26 cellular contexts compared by ENCODE assay signal in genomic region chr5:43357797-43358196, GRCh38. TPM values are rescaled to one million over a fixed set of nuclear protein-coding genes. Genes with fewer than 3 reads are reported as not detected.
DNase-seq lines count a peak whose midpoint lies in the region; ATAC-seq, FAIRE-seq and TF ChIP-seq lines count a peak whose summit lies in the region.
"Had no signal": no experiment of that assay in that cellular context is flagged by ENCODE, and none has a peak within 500 bp of the region (broad histone marks: within the 10 kb centered on the region; RNA-seq: fewer than 3 reads in every experiment).

No MANE protein-coding gene starts in this region.

- H2AFZ ChIP-seq in K562 (ENCODE audit: low read depth, low read length) = peak overlapping the region; percentile 89
- H2AFZ ChIP-seq: GM23248 had no signal

- H3K27me3 Mint-ChIP-seq in stimulated activated naive B cell treated with anti-CD40 and anti-IgM and Interleukin-4, amounts not matched to agents 10 μg/mL and 1 μg/mL and 100 μg/mL, for 72 hours = peaks cover 5 to 8% of the 10 kb centered on the region in 2 donors
- H3K27me3 Mint-ChIP-seq: CD4-positive, alpha-beta T cell had no signal

- H3K9me1 ChIP-seq in K562 (ENCODE audit: control insufficient read depth, insufficient read depth, low read length) = no peaks in the 10 kb centered on the region

- no peak for TF ChIP-seq RAD21 in K562 (CRISPR knock-in tag; conservative IDR thresholded peaks at IDR 0.05 in 1 of 2, IDR thresholded peaks at IDR 0.05 in 1 of 2)

- TF ChIP-seq POLR2A in K562 (conservative IDR thresholded peaks at IDR 0.05) (no peak), esophagus squamous epithelium (IDR thresholded peaks at IDR 0.05) (no peak)

- H3K27ac ChIP-seq in K562 (ENCODE audit: extremely low read depth, low read depth, low read length) (peak overlapping the region; percentile 4; the same call in 1 of the 3 replicates), esophagus squamous epithelium (peak overlapping the region in 3 of 4 donors; percentile 40 to 77 (median 41)), left lung (no peak overlapping the region), brain microvascular endothelial cell (no peak overlapping the region)
- H3K27ac ChIP-seq: A549; BLaER1 treated with 17β-estradiol and CSF1 and Interleukin-3, amounts not matched to agents 10 nM and 100 nM; GM23248 had no signal

- in situ Hi-C loops in K562 (cut with MboI) (no loop called here), GM13976 (cut with MboI; ENCODE audit: low sequenced_read_pairs, unreplicated experiment) (no loop called here), brain microvascular endothelial cell (cut with HindIII; ENCODE audit: low pct_ligation_motif_present, low sequenced_read_pairs) (no loop called here)

- no peaks in the 10 kb centered on the region for H4K20me1 ChIP-seq in K562 (replicated peaks; ENCODE audit: control insufficient read depth, insufficient read depth, low read length)
- H4K20me1 ChIP-seq: BLaER1 treated with 17β-estradiol and CSF1 and Interleukin-3, amounts not matched to agents 10 nM and 100 nM had no signal

- no peaks in the 10 kb centered on the region for H3K79me2 ChIP-seq in K562 (ENCODE audit: control insufficient read depth, insufficient read depth, low read length)

- H3K9me3 Mint-ChIP-seq in stimulated activated naive B cell treated with anti-CD40 and anti-IgM and Interleukin-4, amounts not matched to agents 10 μg/mL and 1 μg/mL and 100 μg/mL, for 72 hours = peaks cover 17 to 20% of the 10 kb centered on the region in 2 donors

- no peak overlapping the region for H3K4me3 ChIP-seq in K562
- H3K4me3 ChIP-seq in esophagus squamous epithelium = no peak overlapping the region
- H3K4me3 ChIP-seq in left lung = no peak overlapping the region
- no peak overlapping the region for H3K4me3 ChIP-seq in brain microvascular endothelial cell (ENCODE audit: low read depth, low read length)
- H3K4me3 ChIP-seq: A549; BLaER1 treated with 17β-estradiol and CSF1 and Interleukin-3, amounts not matched to agents 10 nM and 100 nM; GM23248 had no signal

- H3K4me1 ChIP-seq in K562 (replicated peaks in 1 of 2; ENCODE audit: control insufficient read depth in 2 of 2, insufficient read depth in 2 of 2, low read length in 2 of 2) (peaks cover 0 to 20% of the 10 kb centered on the region in 2 experiments; a peak in 2 of 5 replicates), esophagus squamous epithelium (peaks cover 0 to 65% (median 6%) of the 10 kb centered on the region in 3 donors), left lung (no peaks in the 10 kb centered on the region)
- H3K4me1 ChIP-seq: A549; BLaER1 treated with 17β-estradiol and CSF1 and Interleukin-3, amounts not matched to agents 10 nM and 100 nM had no signal

- no peaks in the 10 kb centered on the region for H3K27me3 ChIP-seq in K562 (ENCODE audit: control insufficient read depth in 2 of 2, insufficient read depth in 2 of 2, low read length in 2 of 2)
- H3K27me3 ChIP-seq in esophagus squamous epithelium = no peaks in the 10 kb centered on the region
- no peaks in the 10 kb centered on the region for H3K27me3 ChIP-seq in left lung
- H3K27me3 ChIP-seq in brain microvascular endothelial cell (replicated peaks) = no peaks in the 10 kb centered on the region
- H3K27me3 ChIP-seq: BLaER1 treated with 17β-estradiol and CSF1 and Interleukin-3, amounts not matched to agents 10 nM and 100 nM had no signal

- no peak for TF ChIP-seq CTCF in K562 (IDR thresholded peaks at IDR 0.05 in 2 of 3, conservative IDR thresholded peaks at IDR 0.05 in 1 of 3; ENCODE audit: insufficient read depth in 2 of 3, low read depth in 1 of 3, low read length in 3 of 3)
- TF ChIP-seq CTCF in esophagus squamous epithelium (IDR thresholded peaks at IDR 0.05) = no peak
- no peak for TF ChIP-seq CTCF in left lung (IDR thresholded peaks at IDR 0.05)
- TF ChIP-seq CTCF in GM13976 (IDR thresholded peaks at IDR 0.05; ENCODE audit: borderline replicate concordance, control extremely low read depth, extremely low read depth, insufficient read depth, missing control alignments) = no peak
- no peak for TF ChIP-seq CTCF in brain microvascular endothelial cell (IDR thresholded peaks at IDR 0.05; ENCODE audit: low read depth, low read length, missing control alignments)

- peaks cover 1 to 4% of the 10 kb centered on the region in 2 donors for H3K36me3 Mint-ChIP-seq in stimulated activated naive B cell treated with anti-CD40 and anti-IgM and Interleukin-4, amounts not matched to agents 10 μg/mL and 1 μg/mL and 100 μg/mL, for 72 hours

- POLR2A ChIA-PET in K562 (lab: Yijun Ruan, JAX) = interaction anchor here (1.2 kb wide), 1 partner anchor 9 kb away, joined by 3 read pairs; no protein-coding TSS in a partner anchor

- H3K4me3 Mint-ChIP-seq in stimulated activated naive B cell treated with anti-CD40 and anti-IgM and Interleukin-4, amounts not matched to agents 10 μg/mL and 1 μg/mL and 100 μg/mL, for 72 hours = no peak overlapping the region
- H3K4me3 Mint-ChIP-seq: CD4-positive, alpha-beta T cell; IgD-negative memory B cell had no signal

- peak overlapping the region in 1 of 2 experiments; percentile 10; a peak in 1 of 4 replicates for H3K9ac ChIP-seq in K562 (ENCODE audit: insufficient read depth in 1 of 2, low read depth in 2 of 2, low read length in 2 of 2)
- H3K9ac ChIP-seq: BLaER1 treated with 17β-estradiol and CSF1 and Interleukin-3, amounts not matched to agents 10 nM and 100 nM; GM23248 had no signal

- H3K4me2 ChIP-seq in K562 (ENCODE audit: insufficient read depth, low read length) = no peak overlapping the region
- H3K4me2 ChIP-seq: A549; BLaER1 treated with 17β-estradiol and CSF1 and Interleukin-3, amounts not matched to agents 10 nM and 100 nM had no signal

- intact Hi-C loops in K562 (cut with micrococcal nuclease) = no loop called here
- intact Hi-C loops in esophagus squamous epithelium (cut with DNase I) = no loop called here
- intact Hi-C loops in left lung (cut with DNase I) = no loop called here

- H3K36me3 ChIP-seq in K562 (ENCODE audit: control insufficient read depth, insufficient read depth, low read length) (no peaks in the 10 kb centered on the region), esophagus squamous epithelium (no peaks in the 10 kb centered on the region), left lung (no peaks in the 10 kb centered on the region), brain microvascular endothelial cell (replicated peaks) (no peaks in the 10 kb centered on the region)

- no peak for TF ChIP-seq EP300 in K562 (IDR thresholded peaks at IDR 0.05; ENCODE audit: low read length)

- CTCF ChIA-PET in K562 (lab: Yijun Ruan, JAX; ENCODE audit: low intra/inter-chr PET ratio) = no interaction called here

- ATAC-seq in K562 (peak; percentile 37; the same call in 2 of the 3 replicates), left lung (peak; percentile 16)
- no peak for ATAC-seq in stimulated activated naive B cell treated with anti-CD40 and anti-IgM and Interleukin-4, amounts not matched to agents 10 μg/mL and 1 μg/mL and 100 μg/mL, for 72 hours (replicated peaks)
- ATAC-seq: A549 had no signal

- WGBS in K562 (ENCODE audit: insufficient coverage, low coverage, missing lambda C conversion rate) = 28% methylated on average over 3 of the region's 3 CpGs
- 60 to 81% methylated on average over 3 of the region's 3 CpGs for WGBS in esophagus squamous epithelium, 2 donors

- no peaks in the 10 kb centered on the region for H3K4me1 Mint-ChIP-seq in stimulated activated naive B cell treated with anti-CD40 and anti-IgM and Interleukin-4, amounts not matched to agents 10 μg/mL and 1 μg/mL and 100 μg/mL, for 72 hours
- H3K4me1 Mint-ChIP-seq: IgD-negative memory B cell had no signal

- BruUV-seq in K562 (replicated peaks; lab: Mats Ljungman, UMichigan) = no TSS peak

- peaks cover 8% of the 10 kb centered on the region for H3K9me3 ChIP-seq in K562 (replicated peaks; ENCODE audit: control insufficient read depth, insufficient read depth, low read depth, low read length)
- H3K9me3 ChIP-seq in esophagus squamous epithelium = peaks cover 0 to 10% (median 7%) of the 10 kb centered on the region in 3 donors
- H3K9me3 ChIP-seq in left lung = peaks cover 0 to 18% of the 10 kb centered on the region in 2 donors

- DNase-seq in K562 (ENCODE audit: extremely low read depth in 1 of 4, low spot score in 3 of 4) (no peak), esophagus squamous epithelium (lab: John Stamatoyannopoulos, UW) (no peak), left lung (no peak), retina (peak; percentile 40), GM13976 (ENCODE audit: low spot score) (no peak), brain microvascular endothelial cell (no peak)
- no peak for DNase-seq in stimulated activated naive B cell treated with anti-CD40 and anti-IgM and Interleukin-4, amounts not matched to agents 10 μg/mL and 1 μg/mL and 100 μg/mL, for 72 hours
- DNase-seq: AML-193; CD4-positive, alpha-beta T cell; DMS53; GM23248; H7; NCI-H1048; NCI-H1417; NCI-H1694; NCI-H2081; NCI-H2227 treated with DMSO at 0.1 percent for 48 hours; NCI-H526 treated with DMSO at 0.1 percent for 48 hours; RPMI8226; SHP77 treated with DMSO at 0.1 percent for 48 hours had no signal

- H3K27ac Mint-ChIP-seq in stimulated activated naive B cell treated with anti-CD40 and anti-IgM and Interleukin-4, amounts not matched to agents 10 μg/mL and 1 μg/mL and 100 μg/mL, for 72 hours = no peak overlapping the region
- H3K27ac Mint-ChIP-seq: CD4-positive, alpha-beta T cell; IgD-negative memory B cell had no signal

- FAIRE-seq in K562 (lab: Jason Lieb, UNC) = no peak
- FAIRE-seq: A549, D721Med had no signal

RNA-seq across cellular contexts. Expression of gene HMGCS1, which starts 44.6 kb away (rescaled TPM):
- 640 and 1,528 TPM in 2 replicates for total RNA-seq in K562 (2011; cell fraction: chromatin; rRNA removed; ENCODE audit: low replicate concordance)
- 261 and 443 TPM in 2 replicates for total RNA-seq in K562 (2011; cell fraction: nucleolus; rRNA removed)
- 645 and 660 TPM in 2 replicates for total RNA-seq in K562 (2011; cell fraction: nucleoplasm; rRNA removed)
- total RNA-seq in K562 (2014; rRNA removed) = 43.7 and 46.9 TPM in 2 replicates
- total RNA-seq in K562 (2014; rRNA removed; fragmentation: Illumina TruSeq; extraction: Trizol) = 131 and 160 TPM in 2 replicates
- total RNA-seq in K562 (2015; rRNA removed; fragmentation: Illumina TruSeq; extraction: Trizol) = 66.1 and 77.9 TPM in 2 replicates
- total RNA-seq in K562 (2021) = 116 and 137 TPM in 2 replicates
- polyA plus RNA-seq in K562 (2011; rRNA removed) = 337 and 342 TPM in 2 replicates
- polyA plus RNA-seq in K562 (2011; cell fraction: cytosol; rRNA removed) = 38.9 and 149 TPM in 2 replicates
- polyA plus RNA-seq in K562 (2011; cell fraction: nucleus; rRNA removed) = 209 and 452 TPM in 2 replicates
- 49.5 and 143 TPM in 2 replicates for polyA plus RNA-seq in K562 (2012)
- 139 and 165 TPM in 2 replicates for polyA plus RNA-seq in K562 (2014; fragmentation: Illumina TruSeq; extraction: Trizol)
- 10 to 100 TPM; 84.6 to 93.1 TPM for polyA plus RNA-seq in K562 (2014; fragmentation: Nextera tagmentation; extraction: Ambion mirVana)
- polyA plus RNA-seq in K562 (2014; rRNA removed) = 111 and 122 TPM in 2 replicates
- polyA minus RNA-seq in K562 (2011; rRNA and poly(A)+ RNA removed) = 389 and 534 TPM in 2 replicates
- 123 and 131 TPM in 2 replicates for polyA minus RNA-seq in K562 (2011; cell fraction: cytosol; rRNA and poly(A)+ RNA removed)
- 142 and 344 TPM in 2 replicates for polyA minus RNA-seq in K562 (2011; cell fraction: nucleus; rRNA and poly(A)+ RNA removed)
- 100 to 1,000 TPM in 3 of 4 donors, 10 to 100 TPM in 1; 86.6 to 278 (median 148) TPM for total RNA-seq in esophagus squamous epithelium
- 100 to 1,000 TPM in 1 of 2 donors, 10 to 100 TPM in 1; 93.6 to 279 TPM for total RNA-seq in left lung

RNA-seq across cellular contexts. Expression of gene CCL28, which starts 54.4 kb away (rescaled TPM):
- not detected in 2 replicates for total RNA-seq in K562 (2011; cell fraction: chromatin; rRNA removed; ENCODE audit: low replicate concordance)
- total RNA-seq in K562 (2011; cell fraction: nucleolus; rRNA removed) = not detected in 2 replicates
- not detected in 2 replicates for total RNA-seq in K562 (2011; cell fraction: nucleoplasm; rRNA removed)
- total RNA-seq in K562 (2014; rRNA removed) (not detected in 2 replicates), K562 (2014; rRNA removed; fragmentation: Illumina TruSeq; extraction: Trizol) (not detected in 2 replicates), K562 (2015; rRNA removed; fragmentation: Illumina TruSeq; extraction: Trizol) (not detected in 2 replicates), K562 (2021) (not detected in 2 replicates), esophagus squamous epithelium (1 to 10 TPM; 1.9 to 9.1 (median 3.3) TPM), left lung (1 to 10 TPM; 5.3 to 6.4 TPM)
- polyA plus RNA-seq in K562 (2011; rRNA removed) (0.11 TPM in 1 of 2 replicates, not detected in the other), K562 (2014; fragmentation: Illumina TruSeq; extraction: Trizol) (not detected in 2 replicates), K562 (2014; fragmentation: Nextera tagmentation; extraction: Ambion mirVana) (not detected), K562 (2014; rRNA removed) (not detected in 2 replicates)
- polyA plus RNA-seq in K562 (2011; cell fraction: cytosol; rRNA removed) = 0.06 TPM in 1 of 2 replicates, not detected in the other
- polyA plus RNA-seq in K562 (2011; cell fraction: nucleus; rRNA removed) = 0.04 TPM in 1 of 2 replicates, not detected in the other
- polyA plus RNA-seq in K562 (2012) = not detected in 2 replicates
- not detected in 2 replicates for polyA minus RNA-seq in K562 (2011; rRNA and poly(A)+ RNA removed)
- polyA minus RNA-seq in K562 (2011; cell fraction: cytosol; rRNA and poly(A)+ RNA removed) = not detected in 2 replicates
- not detected in 2 replicates for polyA minus RNA-seq in K562 (2011; cell fraction: nucleus; rRNA and poly(A)+ RNA removed)
- total RNA-seq: Daoy, G401, H7 had no signal

Comparison
In these comparisons a context has a peak if more than half of its experiments do, and no peak if none do; other contexts are left out.
1. ATAC-seq: peak in K562 (single experiment) and left lung (single experiment); none in stimulated activated naive B cell treated with anti-CD40 and anti-IgM and Interleukin-4, amounts not matched to agents 10 μg/mL and 1 μg/mL and 100 μg/mL, for 72 hours (0 of 2).
2. H3K27ac ChIP-seq: peak in K562 (single experiment) and esophagus squamous epithelium (3 of 4); none in left lung (0 of 2) and brain microvascular endothelial cell (single experiment).